Comparison of ENCODE assay signal across 11 cellular contexts in the genomic region with DNA sequence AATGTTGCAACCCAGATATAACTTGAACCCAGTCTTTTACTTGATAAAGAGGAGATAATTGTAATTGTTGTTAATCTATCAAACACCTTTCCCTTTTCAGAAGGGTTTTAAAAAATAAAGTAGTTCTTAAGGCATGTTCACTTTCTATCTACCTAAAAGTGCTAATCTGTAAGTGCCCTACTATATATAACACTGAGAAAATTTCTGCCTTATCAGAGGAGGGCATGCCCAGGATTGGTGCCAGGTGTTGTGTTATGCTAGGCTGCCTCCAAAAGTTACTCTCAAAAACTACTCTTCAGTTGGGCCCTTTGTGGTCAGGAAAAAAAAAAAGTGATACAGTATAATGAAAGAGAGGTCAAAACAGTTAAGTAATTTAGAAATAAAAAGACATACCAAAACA. TPM values are rescaled to one million over a fixed set of nuclear protein-coding genes. Genes with fewer than 3 reads are reported as not detected.
DNase-seq lines count a peak whose midpoint lies in the region; ATAC-seq and TF ChIP-seq lines count a peak whose summit lies in the region.
"Had no signal": no experiment of that assay in that cellular context is flagged by ENCODE, and none has a peak within 500 bp of the region (broad histone marks: within the 10 kb centered on the region; RNA-seq: fewer than 3 reads in every experiment).

No MANE protein-coding gene starts in this region.

- H3K4me1 ChIP-seq in OCI-LY7 (ENCODE audit: insufficient read depth, low read length, poor library complexity, severe bottlenecking): peaks cover 22% of the 10 kb centered on the region
- peaks cover 67 to 96% of the 10 kb centered on the region in 2 donors for H3K4me1 ChIP-seq in thoracic aorta (ENCODE audit: control insufficient read depth in 1 of 2, low read depth in 2 of 2)

- no peaks in the 10 kb centered on the region for H3K9me3 ChIP-seq in OCI-LY7 (ENCODE audit: low read length)
- no peaks in the 10 kb centered on the region for H3K9me3 ChIP-seq in thoracic aorta
- H3K9me3 ChIP-seq: MG63 had no signal

- H3K27ac ChIP-seq in OCI-LY7 (ENCODE audit: low read depth, low read length, poor library complexity, severe bottlenecking) (no peak overlapping the region), thoracic aorta (peak overlapping the region; percentile 75 to 91)

- H3K4me2 ChIP-seq in OCI-LY7 (ENCODE audit: low read length): peak overlapping the region; percentile 52

- no peaks in the 10 kb centered on the region for H3K36me3 ChIP-seq in OCI-LY7 (ENCODE audit: insufficient read depth, low read length)
- no peaks in the 10 kb centered on the region for H3K36me3 ChIP-seq in thoracic aorta
- H3K36me3 ChIP-seq: MG63 had no signal

- BruUV-seq in OCI-LY7 (replicated peaks; lab: Mats Ljungman, UMichigan): no TSS peak

- CTCF ChIA-PET in OCI-LY7 (lab: Charles Lee; ENCODE audit: unreplicated experiment): interaction anchor here (1.6 kb wide), 1 partner anchor 10 kb away, joined by 3 read pairs; no protein-coding TSS in a partner anchor

- H3K4me3 ChIP-seq in OCI-LY7 (ENCODE audit: low read depth, low read length, poor library complexity, severe bottlenecking): peak overlapping the region; percentile 0
- peak overlapping the region; percentile 61 for H3K4me3 ChIP-seq in thoracic aorta
- H3K4me3 ChIP-seq: MG63 had no signal

- intact Hi-C loops in OCI-LY7 (cut with micrococcal nuclease; ENCODE audit: unreplicated experiment) (loop anchor here (2.0 kb wide), 1 partner anchor 42 kb away; no protein-coding TSS in a partner anchor), left ventricle myocardium superior (cut with micrococcal nuclease) (no loop called here)

- ATAC-seq in GM19351 (IDR thresholded peaks at IDR 0.05; ENCODE audit: unreplicated experiment) (peak; percentile 39), left ventricle myocardium superior (peak; percentile 79), thoracic aorta (ENCODE audit: insufficient number of reproducible peaks, low FRiP score, low read depth) (no peak), GM19467 (IDR thresholded peaks at IDR 0.05; ENCODE audit: unreplicated experiment) (no peak)
- ATAC-seq: activated CD8-positive, alpha-beta T cell treated with anti-CD3 and anti-CD28 coated beads, Interleukin-2, amount 10 ng/mL, durations not matched to agents 7 days and 5 days; activated naive CD4-positive, alpha-beta T cell treated with anti-CD3 and anti-CD28 coated beads, Interleukin-2, amount 50 U/mL, for 72 hours had no signal

- TF ChIP-seq CTCF in OCI-LY7 (conservative IDR thresholded peaks at IDR 0.05; ENCODE audit: low read length) (peak; percentile 38), thoracic aorta (IDR thresholded peaks at IDR 0.05) (no peak)

- H3K9me2 ChIP-seq in OCI-LY7 (ENCODE audit: insufficient read depth, low read length): no peaks in the 10 kb centered on the region

- no peak overlapping the region for H2AFZ ChIP-seq in OCI-LY7 (ENCODE audit: low read length)

- no peaks in the 10 kb centered on the region for H3K79me2 ChIP-seq in OCI-LY7 (ENCODE audit: insufficient read depth, low read depth, low read length)

- DNase-seq in OCI-LY7 (ENCODE audit: low spot score) (peak; percentile 55), left ventricle myocardium superior (peak; percentile 61), thoracic aorta (ENCODE audit: low spot score) (no peak), NCI-H1436 (lab: John Stamatoyannopoulos, UW) (no peak)
- DNase-seq in stimulated activated CD4-positive, alpha-beta T cell treated with anti-CD3 and anti-CD28 coated beads, Interleukin-4, amount 100 ng/mL, for 24 hours: no peak
- DNase-seq: activated CD8-positive, alpha-beta T cell treated with anti-CD3 and anti-CD28 coated beads, Interleukin-2, amount 10 ng/mL, durations not matched to agents 7 days and 5 days; MG63; T-helper 1 cell had no signal

- no peaks in the 10 kb centered on the region for H4K20me1 ChIP-seq in OCI-LY7 (ENCODE audit: insufficient read depth, low read length)

- no peaks in the 10 kb centered on the region for H3K27me3 ChIP-seq in thoracic aorta (replicated peaks; ENCODE audit: insufficient read depth)
- H3K27me3 ChIP-seq: MG63 had no signal

- POLR2A ChIA-PET in OCI-LY7 (lab: Charles Lee): interaction anchor here (0.5 to 2.2 kb wide), 5 partner anchors 11 to 130 kb away, joined by 3 to 13 read pairs (median 4); no protein-coding TSS in a partner anchor

RNA-seq across cellular contexts. Expression of gene SMNDC1, which starts 36.3 kb away (rescaled TPM):
- 8.1 and 10.0 TPM in 2 replicates for total RNA-seq in OCI-LY7 (2014; rRNA removed; shearing (Covaris generic))
- total RNA-seq in OCI-LY7 (2022) (51.7 and 52.4 TPM in 2 replicates), left ventricle myocardium superior (24.0 TPM), thoracic aorta (10 to 100 TPM in 1 of 2 donors, 1 to 10 TPM in 1; 7.2 to 18.6 TPM)

Comparison
In these comparisons a context has a peak if more than half of its experiments do, and no peak if none do; other contexts are left out.
1. ATAC-seq: peak in GM19351 (single experiment) and left ventricle myocardium superior (single experiment); none in thoracic aorta (single experiment) and GM19467 (single experiment).
2. DNase-seq: peak in OCI-LY7 (single experiment) and left ventricle myocardium superior (single experiment); none in thoracic aorta (single experiment), stimulated activated CD4-positive, alpha-beta T cell treated with anti-CD3 and anti-CD28 coated beads, Interleukin-4, amount 100 ng/mL, for 24 hours (single experiment) and NCI-H1436 (single experiment).